8 cellular contexts compared by ENCODE assay signal in the genomic region with DNA sequence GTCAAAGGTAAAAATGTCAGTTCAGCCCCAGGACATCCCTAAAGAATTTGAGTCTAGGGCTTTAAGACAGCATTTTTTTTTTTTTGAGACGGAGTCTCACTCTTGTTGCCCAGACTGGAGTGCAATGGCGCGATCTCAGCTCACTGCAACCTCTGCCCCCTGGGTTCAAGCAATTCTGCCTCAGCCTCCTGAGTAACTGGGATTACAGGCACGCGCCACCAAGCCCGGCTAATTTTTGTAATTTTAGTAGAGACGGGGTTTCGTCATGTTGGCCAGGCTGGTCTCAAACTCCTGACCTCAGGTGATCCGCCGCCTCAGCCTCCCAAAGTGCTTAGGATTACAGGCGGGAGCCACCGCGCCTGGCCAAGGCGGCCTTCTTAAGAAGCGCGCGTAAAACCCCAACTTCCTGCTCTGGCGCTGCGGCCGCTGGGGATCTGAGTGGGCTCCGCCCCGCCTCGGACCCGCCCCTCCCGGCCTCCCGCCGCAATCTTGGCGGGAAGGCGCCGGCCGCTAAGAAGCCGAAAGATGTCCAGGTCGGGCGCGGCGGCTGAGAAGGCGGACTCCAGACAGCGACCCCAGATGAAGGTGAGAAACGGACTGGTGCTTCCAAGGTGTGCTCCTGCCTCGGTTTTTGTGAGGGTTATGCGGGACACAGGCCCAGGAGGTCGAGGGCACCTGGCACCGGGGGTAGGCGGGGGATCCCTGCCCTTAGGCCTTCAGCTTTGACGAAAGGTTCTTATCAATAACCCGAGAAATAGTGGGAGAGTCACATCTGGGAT. TPM values are rescaled to one million over a fixed set of nuclear protein-coding genes. Genes with fewer than 3 reads are reported as not detected.
DNase-seq lines count a peak whose midpoint lies in the region; ATAC-seq, FAIRE-seq and TF ChIP-seq lines count a peak whose summit lies in the region.
"Not testable (repeated sequence)": the region's sequence is repeated elsewhere in the genome, so short reads cannot be mapped to it uniquely, and the experiment has no call there.

Gene WDR76 (plus strand): TSS at position 495 of the 779 bp plus-strand sequence. CDS start 31 bp downstream, at position 526.

- H3K4me3 ChIP-seq in LNCaP clone FGC (ENCODE audit: low read depth, low read length) (peak within 1 kb of the TSS; percentile 45), esophagus muscularis mucosa (peak within 1 kb of the TSS; percentile 51 to 66 (median 62)), mucosa of stomach (ENCODE audit: low read length) (peak within 1 kb of the TSS; percentile 47)

- TF ChIP-seq POLR2A in esophagus muscularis mucosa (IDR thresholded peaks at IDR 0.05; ENCODE audit: low read depth), result not testable (repeated sequence)

- DNase-seq in D721Med (ENCODE audit: insufficient read length, low spot score) (peak; percentile 34), LNCaP clone FGC (ENCODE audit: low read depth) (peak; percentile 11), RPMI7951 (ENCODE audit: low read depth) (peak; percentile 90)
- DNase-seq in activated T-cell treated with anti-CD3 and anti-CD28 coated beads, Interleukin-2, amount 50 U/mL, for 48 hours, result peak; percentile 87 to 91
- not testable (repeated sequence) for DNase-seq in esophagus muscularis mucosa (ENCODE audit: extremely low spot score)
- DNase-seq in stimulated activated CD8-positive, alpha-beta memory T cell treated with anti-CD3 and anti-CD28 coated beads, Interleukin-4, amount 100 ng/mL, for 1 hour (ENCODE audit: low read depth in 2 of 2, low spot score in 1 of 2), result peak; percentile 26 to 49

- FAIRE-seq in D721Med (lab: Jason Lieb, UNC), result not testable (repeated sequence)

- not testable (repeated sequence) for H3K9me3 ChIP-seq in esophagus muscularis mucosa; mucosa of stomach (ENCODE audit: control insufficient read depth, low read length)

- H3K36me3 ChIP-seq in esophagus muscularis mucosa; mucosa of stomach (ENCODE audit: control insufficient read depth, insufficient read depth, low read length): not testable (repeated sequence)

- 21% methylated on average over 12 of the region's 46 CpGs for WGBS in esophagus muscularis mucosa

- ATAC-seq in GM21786 (IDR thresholded peaks at IDR 0.05; ENCODE audit: unreplicated experiment), result peak; percentile 51

- H3K4me1 ChIP-seq in esophagus muscularis mucosa, result peaks cover 27 to 57% (median 51%) of the 10 kb centered on the region in 4 donors
- H3K4me1 ChIP-seq in mucosa of stomach (ENCODE audit: control insufficient read depth, insufficient read depth, low read length), result peaks cover 15% of the 10 kb centered on the region

- H3K27ac ChIP-seq in esophagus muscularis mucosa (replicated peaks in 1 of 4), result peak within 1 kb of the TSS; percentile 82 to 84 (median 83)

- peak within 1 kb of the TSS; percentile 63 for H3K9ac ChIP-seq in mucosa of stomach (ENCODE audit: low read length)

- not testable (repeated sequence) for TF ChIP-seq CTCF in D721Med (IDR thresholded peaks at IDR 0.05; ENCODE audit: insufficient read depth, missing control alignments); LNCaP clone FGC (IDR thresholded peaks at IDR 0.05; ENCODE audit: control insufficient read depth, extremely low read depth, insufficient read depth); esophagus muscularis mucosa (IDR thresholded peaks at IDR 0.05)

- not testable (repeated sequence) for H3K27me3 ChIP-seq in esophagus muscularis mucosa; mucosa of stomach (ENCODE audit: control insufficient read depth, insufficient read depth, low read length)

- TF ChIP-seq EP300 in esophagus muscularis mucosa (IDR thresholded peaks at IDR 0.05), result not testable (repeated sequence)

- intact Hi-C loops in esophagus muscularis mucosa (cut with DNase I), result not testable (repeated sequence)

RNA-seq across cellular contexts. Expression of gene WDR76, which starts in this region (rescaled TPM):
- 52.4 and 58.3 TPM in 2 replicates for total RNA-seq in RPMI7951 (2014; rRNA removed; shearing (Covaris generic))
- 10 to 100 TPM in 2 of 4 donors, 1 to 10 TPM in 2; 5.1 to 12.0 (median 8.2) TPM for total RNA-seq in esophagus muscularis mucosa
